1 cellular context compared by ENCODE assay signal in the genomic region with DNA sequence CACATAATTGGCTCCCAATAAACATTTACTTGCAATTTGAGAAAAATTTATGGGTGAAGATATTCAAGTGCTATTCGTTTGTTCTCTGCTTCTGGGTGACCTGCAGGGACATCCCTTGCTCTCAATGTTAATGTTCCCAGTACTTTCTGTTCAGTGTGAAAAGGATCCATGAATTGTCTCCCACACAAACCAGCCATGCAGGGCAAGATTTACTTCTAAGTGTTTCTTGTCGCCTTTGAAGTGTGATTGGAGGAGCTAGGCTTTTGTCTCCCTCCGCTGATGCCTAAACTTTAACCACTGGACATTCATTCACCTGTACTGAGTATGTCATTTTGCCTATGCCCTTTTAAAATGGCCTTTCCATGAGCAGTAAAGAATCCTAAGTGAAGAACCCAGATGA.
TF ChIP-seq lines count a peak whose summit lies in the region.

No MANE protein-coding gene starts in this region.

TF ChIP-seq in H1, 55 proteins besides CTCF, POLR2A, EP300 and RAD21 (continued from another document):
- no peak for TF ChIP-seq RNF2 (IDR thresholded peaks at IDR 0.05; ENCODE audit: borderline replicate concordance, low read depth, low read length, missing control alignments, poor library complexity, severe bottlenecking)
- no peak for TF ChIP-seq NANOG (IDR thresholded peaks at IDR 0.05; ENCODE audit: insufficient read depth, low read depth, low read length, poor library complexity, severe bottlenecking)
- no peak for TF ChIP-seq TAF7 (optimal IDR thresholded peaks at IDR 0.05; ENCODE audit: borderline replicate concordance, low read depth, low read length)
- no peak for TF ChIP-seq TCF12 (IDR thresholded peaks at IDR 0.05; ENCODE audit: low read depth, low read length)
- no peak for TF ChIP-seq CHD7 (IDR thresholded peaks at IDR 0.05; ENCODE audit: insufficient replicate concordance, low read length)
- no peak for TF ChIP-seq SUZ12 (IDR thresholded peaks at IDR 0.05; ENCODE audit: low read length)
TF ChIP-seq in H1: peak in this region for 0.
